In genomic region chr1:99397029-99397428, GRCh38 we compare ENCODE assay signal across 15 cellular contexts.
A peak's percentile ranks its signal among the peaks of the same experiment; 100 is the strongest.
DNase-seq lines count a peak whose midpoint lies in the region; ATAC-seq and TF ChIP-seq lines count a peak whose summit lies in the region.
"Had no signal": no experiment of that assay in that cellular context is flagged by ENCODE, and none has a peak within 500 bp of the region (broad histone marks: within the 10 kb centered on the region; RNA-seq: fewer than 3 reads in every experiment).

No MANE protein-coding gene starts in this region.

- no peak overlapping the region for H2AFZ ChIP-seq in GM23338
- H2AFZ ChIP-seq: PC-9 had no signal

- H3K4me3 Mint-ChIP-seq in GM23338 (no peak overlapping the region), glutamatergic neuron (ENCODE audit: unreplicated experiment) (no peak overlapping the region)

- no peaks in the 10 kb centered on the region for H3K27me3 Mint-ChIP-seq in GM23338 (ENCODE audit: insufficient read depth, low read depth, poor library complexity)
- H3K27me3 Mint-ChIP-seq in glutamatergic neuron (ENCODE audit: unreplicated experiment) = no peaks in the 10 kb centered on the region

- H3F3A ChIP-seq in GM23338 (replicated peaks; ENCODE audit: low read depth) = no peaks in the 10 kb centered on the region

- H3K27ac Mint-ChIP-seq in GM23338 = no peak overlapping the region
- H3K27ac Mint-ChIP-seq in glutamatergic neuron (ENCODE audit: unreplicated experiment) = no peak overlapping the region

- no peaks in the 10 kb centered on the region for H3K27me3 ChIP-seq in GM23338 (ENCODE audit: insufficient read depth)
- H3K27me3 ChIP-seq: MG63 had no signal

- H4K20me1 ChIP-seq in GM23338 (replicated peaks; ENCODE audit: insufficient read depth) = no peaks in the 10 kb centered on the region

- no peaks in the 10 kb centered on the region for H3K36me3 ChIP-seq in GM23338 (ENCODE audit: insufficient read depth)
- H3K36me3 ChIP-seq: MG63 had no signal

- no peaks in the 10 kb centered on the region for H3K79me2 ChIP-seq in GM23338 (replicated peaks; ENCODE audit: insufficient read depth)

- peak; percentile 48 for DNase-seq in GM23338 (ENCODE audit: low spot score)
- peak; percentile 34 for DNase-seq in choroid plexus epithelial cell (ENCODE audit: low read depth)
- peak; percentile 34 for DNase-seq in kidney glomerular epithelial cell (lab: John Stamatoyannopoulos, UW)
- peak; percentile 3 for DNase-seq in renal cortical epithelial cell (ENCODE audit: low read depth)
- no peak for DNase-seq in posterior cingulate gyrus
- no peak for DNase-seq in glutamatergic neuron
- DNase-seq: AML-193, GOT3, MG63, NCI-H1105 treated with DMSO at 0.1 percent for 48 hours, NCI-H187, NCI-H446, NCI-H748 treated with DMSO at 0.1 percent for 48 hours, PC-9 had no signal

- H3K9me2 ChIP-seq in GM23338 (ENCODE audit: insufficient read depth) = no peaks in the 10 kb centered on the region

- H3K9me3 Mint-ChIP-seq in GM23338 (no peaks in the 10 kb centered on the region; the same call in 1 of the 3 replicates), glutamatergic neuron (ENCODE audit: unreplicated experiment) (peaks cover 2% of the 10 kb centered on the region)

- no peaks in the 10 kb centered on the region for H3K4me1 Mint-ChIP-seq in GM23338
- peaks cover 2% of the 10 kb centered on the region for H3K4me1 Mint-ChIP-seq in glutamatergic neuron (ENCODE audit: low read depth, unreplicated experiment)

- H3K4me2 ChIP-seq in GM23338 = no peak overlapping the region
- H3K4me2 ChIP-seq: PC-9 had no signal

- ATAC-seq in GM23338 = peak; percentile 60
- ATAC-seq in GM18502 (IDR thresholded peaks at IDR 0.05; ENCODE audit: poor library complexity, unreplicated experiment) = no peak

- H3K4me1 ChIP-seq in GM23338 (ENCODE audit: insufficient read depth) = no peaks in the 10 kb centered on the region

- no peaks in the 10 kb centered on the region for H3K36me3 Mint-ChIP-seq in GM23338 (ENCODE audit: low read depth)
- H3K36me3 Mint-ChIP-seq in glutamatergic neuron (ENCODE audit: unreplicated experiment) = no peaks in the 10 kb centered on the region

- intact Hi-C loops in posterior cingulate gyrus (cut with DNase I) = no loop called here

- no peak overlapping the region for H3K27ac ChIP-seq in GM23338 (ENCODE audit: low read depth)
- H3K27ac ChIP-seq: PC-9 had no signal

- TF ChIP-seq CTCF in GM23338 (conservative IDR thresholded peaks at IDR 0.05; ENCODE audit: low read depth in 2 of 2) (no peak), choroid plexus epithelial cell (conservative IDR thresholded peaks at IDR 0.05; ENCODE audit: low read depth, low read length) (no peak), glutamatergic neuron (IDR thresholded peaks at IDR 0.05; ENCODE audit: partially characterized antibody, unreplicated experiment) (no peak)

- H3K4me3 ChIP-seq in GM23338 (no peak overlapping the region), choroid plexus epithelial cell (ENCODE audit: low read depth, low read length) (no peak overlapping the region)
- H3K4me3 ChIP-seq: MG63, PC-9 had no signal

TF ChIP-seq in GM23338, 12 proteins besides CTCF, POLR2A, EP300 and RAD21:
- TF ChIP-seq ZNF331 (CRISPR knock-in tag; IDR thresholded peaks at IDR 0.05; ENCODE audit: low read depth) (no peak), EZH2 (IDR thresholded peaks at IDR 0.05; ENCODE audit: low read depth, unreplicated experiment) (no peak), EZH2phosphoT487 (IDR thresholded peaks at IDR 0.05; ENCODE audit: unreplicated experiment) (no peak), CREB1 (CRISPR knock-in tag; IDR thresholded peaks at IDR 0.05; ENCODE audit: low read depth) (no peak), STAT1 (IDR thresholded peaks at IDR 0.05; ENCODE audit: unreplicated experiment) (no peak), NANOG (IDR thresholded peaks at IDR 0.05; ENCODE audit: borderline replicate concordance) (no peak), REST (IDR thresholded peaks at IDR 0.05; ENCODE audit: unreplicated experiment) (no peak), ZNF114 (CRISPR knock-in tag; IDR thresholded peaks at IDR 0.05) (no peak)
- TF ChIP-seq, protein P1, sequence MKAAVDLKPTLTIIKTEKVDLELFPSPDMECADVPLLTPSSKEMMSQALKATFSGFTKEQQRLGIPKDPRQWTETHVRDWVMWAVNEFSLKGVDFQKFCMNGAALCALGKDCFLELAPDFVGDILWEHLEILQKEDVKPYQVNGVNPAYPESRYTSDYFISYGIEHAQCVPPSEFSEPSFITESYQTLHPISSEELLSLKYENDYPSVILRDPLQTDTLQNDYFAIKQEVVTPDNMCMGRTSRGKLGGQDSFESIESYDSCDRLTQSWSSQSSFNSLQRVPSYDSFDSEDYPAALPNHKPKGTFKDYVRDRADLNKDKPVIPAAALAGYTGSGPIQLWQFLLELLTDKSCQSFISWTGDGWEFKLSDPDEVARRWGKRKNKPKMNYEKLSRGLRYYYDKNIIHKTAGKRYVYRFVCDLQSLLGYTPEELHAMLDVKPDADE (IDR thresholded peaks at IDR 0.05) = no peak
TF ChIP-seq in GM23338: peak in this region for 0.

Comparison
In these comparisons a context has a peak if more than half of its experiments do, and no peak if none do; other contexts are left out.
1. DNase-seq: peak in GM23338 (single experiment), choroid plexus epithelial cell (single experiment), kidney glomerular epithelial cell (single experiment) and renal cortical epithelial cell (single experiment); none in posterior cingulate gyrus (0 of 10) and glutamatergic neuron (single experiment).